ENCODE assay signal across 1 cellular context in genomic region chr19:4531562-4532165, GRCh38.
TF ChIP-seq lines count a peak whose summit lies in the region.

No MANE protein-coding gene starts in this region.

TF ChIP-seq in HepG2, 621 proteins besides CTCF, POLR2A, EP300 and RAD21 (continued from another document and continues in another):
- TF ChIP-seq LBX2 (CRISPR knock-in tag; IDR thresholded peaks at IDR 0.05; ENCODE audit: borderline replicate concordance) (peak; percentile 95; the same call in 1 of the 2 replicates), ZNF552 (CRISPR knock-in tag; IDR thresholded peaks at IDR 0.05; ENCODE audit: borderline replicate concordance) (peak; percentile 66; the same call in 1 of the 2 replicates), ZNF883 (CRISPR knock-in tag; IDR thresholded peaks at IDR 0.05; ENCODE audit: not compliant biosample characterization) (peak; percentile 82), PLSCR1 (CRISPR knock-in tag; IDR thresholded peaks at IDR 0.05; ENCODE audit: borderline replicate concordance) (no peak), ZNF503 (CRISPR knock-in tag; IDR thresholded peaks at IDR 0.05) (no peak; the same call in 1 of the 2 replicates), NFE2 (CRISPR knock-in tag; IDR thresholded peaks at IDR 0.05) (no peak), ZNF460 (CRISPR knock-in tag; IDR thresholded peaks at IDR 0.05; ENCODE audit: borderline replicate concordance) (no peak; the same call in 1 of the 2 replicates), MEF2D (CRISPR knock-in tag; IDR thresholded peaks at IDR 0.05) (peak; percentile 27; the same call in 1 of the 2 replicates), TGIF2 (CRISPR knock-in tag; IDR thresholded peaks at IDR 0.05) (peak; percentile 80; the same call in 1 of the 2 replicates), ZNF788 (CRISPR knock-in tag; IDR thresholded peaks at IDR 0.05; ENCODE audit: borderline replicate concordance) (peak; percentile 37; the same call in 1 of the 2 replicates), MATR3 (CRISPR knock-in tag; IDR thresholded peaks at IDR 0.05) (no peak), TCF7L2 (IDR thresholded peaks at IDR 0.05; ENCODE audit: low read depth, low read length) (no peak), PHF8 (CRISPR knock-in tag; IDR thresholded peaks at IDR 0.05) (0 out of 2 replicates have a peak, but pooled peaks have one; percentile 33), REPIN1 (CRISPR knock-in tag; IDR thresholded peaks at IDR 0.05; ENCODE audit: borderline replicate concordance, low read depth) (peak; percentile 66; the same call in 1 of the 2 replicates), NRL (CRISPR knock-in tag; IDR thresholded peaks at IDR 0.05; ENCODE audit: borderline replicate concordance) (peak; percentile 89; the same call in 1 of the 2 replicates), ZSCAN30 (CRISPR knock-in tag; IDR thresholded peaks at IDR 0.05) (no peak), TCF12 (IDR thresholded peaks at IDR 0.05) (no peak), TCF12 (CRISPR knock-in tag; IDR thresholded peaks at IDR 0.05) (no peak), HMGA1 (CRISPR knock-in tag; conservative IDR thresholded peaks at IDR 0.05) (no peak), HDAC2 (CRISPR knock-in tag; IDR thresholded peaks at IDR 0.05) (peak; percentile 61; the same call in 1 of the 2 replicates), ZNF431 (CRISPR knock-in tag; IDR thresholded peaks at IDR 0.05; ENCODE audit: borderline replicate concordance, low read depth) (no peak), AGO1 (IDR thresholded peaks at IDR 0.05; ENCODE audit: low read depth, low read length, poor library complexity, severe bottlenecking) (no peak), FOXA3 (CRISPR knock-in tag; IDR thresholded peaks at IDR 0.05) (peak; percentile 87), AFF4 (CRISPR knock-in tag; IDR thresholded peaks at IDR 0.05) (no peak), ZNF83 (CRISPR knock-in tag; IDR thresholded peaks at IDR 0.05; ENCODE audit: borderline replicate concordance) (no peak), MIER2 (CRISPR knock-in tag; IDR thresholded peaks at IDR 0.05) (no peak), FOXM1 (CRISPR knock-in tag; IDR thresholded peaks at IDR 0.05) (no peak), MAFG (CRISPR knock-in tag; IDR thresholded peaks at IDR 0.05) (no peak), DBP (CRISPR knock-in tag; IDR thresholded peaks at IDR 0.05; ENCODE audit: not compliant biosample characterization) (no peak), NPAS2 (CRISPR knock-in tag; IDR thresholded peaks at IDR 0.05; ENCODE audit: borderline replicate concordance) (no peak), NFRKB (IDR thresholded peaks at IDR 0.05) (no peak), ZNF30 (CRISPR knock-in tag; IDR thresholded peaks at IDR 0.05) (no peak), TRAFD1 (CRISPR knock-in tag; IDR thresholded peaks at IDR 0.05; ENCODE audit: borderline replicate concordance) (0 out of 2 replicates have a peak, but pooled peaks have one; percentile 43), ZNF589 (CRISPR knock-in tag; conservative IDR thresholded peaks at IDR 0.05) (peak; percentile 81; the same call in 1 of the 2 replicates), RBM22 (optimal IDR thresholded peaks at IDR 0.05; ENCODE audit: low read length) (no peak), EHMT2 (IDR thresholded peaks at IDR 0.05; ENCODE audit: borderline replicate concordance, low read depth, low read length) (no peak)
- TF ChIP-seq, protein P1, sequence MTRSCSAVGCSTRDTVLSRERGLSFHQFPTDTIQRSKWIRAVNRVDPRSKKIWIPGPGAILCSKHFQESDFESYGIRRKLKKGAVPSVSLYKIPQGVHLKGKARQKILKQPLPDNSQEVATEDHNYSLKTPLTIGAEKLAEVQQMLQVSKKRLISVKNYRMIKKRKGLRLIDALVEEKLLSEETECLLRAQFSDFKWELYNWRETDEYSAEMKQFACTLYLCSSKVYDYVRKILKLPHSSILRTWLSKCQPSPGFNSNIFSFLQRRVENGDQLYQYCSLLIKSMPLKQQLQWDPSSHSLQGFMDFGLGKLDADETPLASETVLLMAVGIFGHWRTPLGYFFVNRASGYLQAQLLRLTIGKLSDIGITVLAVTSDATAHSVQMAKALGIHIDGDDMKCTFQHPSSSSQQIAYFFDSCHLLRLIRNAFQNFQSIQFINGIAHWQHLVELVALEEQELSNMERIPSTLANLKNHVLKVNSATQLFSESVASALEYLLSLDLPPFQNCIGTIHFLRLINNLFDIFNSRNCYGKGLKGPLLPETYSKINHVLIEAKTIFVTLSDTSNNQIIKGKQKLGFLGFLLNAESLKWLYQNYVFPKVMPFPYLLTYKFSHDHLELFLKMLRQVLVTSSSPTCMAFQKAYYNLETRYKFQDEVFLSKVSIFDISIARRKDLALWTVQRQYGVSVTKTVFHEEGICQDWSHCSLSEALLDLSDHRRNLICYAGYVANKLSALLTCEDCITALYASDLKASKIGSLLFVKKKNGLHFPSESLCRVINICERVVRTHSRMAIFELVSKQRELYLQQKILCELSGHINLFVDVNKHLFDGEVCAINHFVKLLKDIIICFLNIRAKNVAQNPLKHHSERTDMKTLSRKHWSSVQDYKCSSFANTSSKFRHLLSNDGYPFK (CRISPR knock-in tag; IDR thresholded peaks at IDR 0.05; ENCODE audit: borderline replicate concordance): no peak
- TF ChIP-seq, protein P2, sequence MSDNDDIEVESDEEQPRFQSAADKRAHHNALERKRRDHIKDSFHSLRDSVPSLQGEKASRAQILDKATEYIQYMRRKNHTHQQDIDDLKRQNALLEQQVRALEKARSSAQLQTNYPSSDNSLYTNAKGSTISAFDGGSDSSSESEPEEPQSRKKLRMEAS (IDR thresholded peaks at IDR 0.05): peak; percentile 98
- TF ChIP-seq, protein P3, sequence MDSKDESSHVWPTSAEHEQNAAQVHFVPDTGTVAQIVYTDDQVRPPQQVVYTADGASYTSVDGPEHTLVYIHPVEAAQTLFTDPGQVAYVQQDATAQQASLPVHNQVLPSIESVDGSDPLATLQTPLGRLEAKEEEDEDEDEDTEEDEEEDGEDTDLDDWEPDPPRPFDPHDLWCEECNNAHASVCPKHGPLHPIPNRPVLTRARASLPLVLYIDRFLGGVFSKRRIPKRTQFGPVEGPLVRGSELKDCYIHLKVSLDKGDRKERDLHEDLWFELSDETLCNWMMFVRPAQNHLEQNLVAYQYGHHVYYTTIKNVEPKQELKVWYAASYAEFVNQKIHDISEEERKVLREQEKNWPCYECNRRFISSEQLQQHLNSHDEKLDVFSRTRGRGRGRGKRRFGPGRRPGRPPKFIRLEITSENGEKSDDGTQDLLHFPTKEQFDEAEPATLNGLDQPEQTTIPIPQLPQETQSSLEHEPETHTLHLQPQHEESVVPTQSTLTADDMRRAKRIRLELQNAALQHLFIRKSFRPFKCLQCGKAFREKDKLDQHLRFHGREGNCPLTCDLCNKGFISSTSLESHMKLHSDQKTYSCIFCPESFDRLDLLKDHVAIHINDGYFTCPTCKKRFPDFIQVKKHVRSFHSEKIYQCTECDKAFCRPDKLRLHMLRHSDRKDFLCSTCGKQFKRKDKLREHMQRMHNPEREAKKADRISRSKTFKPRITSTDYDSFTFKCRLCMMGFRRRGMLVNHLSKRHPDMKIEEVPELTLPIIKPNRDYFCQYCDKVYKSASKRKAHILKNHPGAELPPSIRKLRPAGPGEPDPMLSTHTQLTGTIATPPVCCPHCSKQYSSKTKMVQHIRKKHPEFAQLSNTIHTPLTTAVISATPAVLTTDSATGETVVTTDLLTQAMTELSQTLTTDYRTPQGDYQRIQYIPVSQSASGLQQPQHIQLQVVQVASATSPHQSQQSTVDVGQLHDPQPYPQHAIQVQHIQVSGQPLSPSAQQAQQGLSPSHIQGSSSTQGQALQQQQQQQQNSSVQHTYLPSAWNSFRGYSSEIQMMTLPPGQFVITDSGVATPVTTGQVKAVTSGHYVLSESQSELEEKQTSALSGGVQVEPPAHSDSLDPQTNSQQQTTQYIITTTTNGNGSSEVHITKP (CRISPR knock-in tag; IDR thresholded peaks at IDR 0.05; ENCODE audit: low read depth): no peak
- TF ChIP-seq, protein P4, sequence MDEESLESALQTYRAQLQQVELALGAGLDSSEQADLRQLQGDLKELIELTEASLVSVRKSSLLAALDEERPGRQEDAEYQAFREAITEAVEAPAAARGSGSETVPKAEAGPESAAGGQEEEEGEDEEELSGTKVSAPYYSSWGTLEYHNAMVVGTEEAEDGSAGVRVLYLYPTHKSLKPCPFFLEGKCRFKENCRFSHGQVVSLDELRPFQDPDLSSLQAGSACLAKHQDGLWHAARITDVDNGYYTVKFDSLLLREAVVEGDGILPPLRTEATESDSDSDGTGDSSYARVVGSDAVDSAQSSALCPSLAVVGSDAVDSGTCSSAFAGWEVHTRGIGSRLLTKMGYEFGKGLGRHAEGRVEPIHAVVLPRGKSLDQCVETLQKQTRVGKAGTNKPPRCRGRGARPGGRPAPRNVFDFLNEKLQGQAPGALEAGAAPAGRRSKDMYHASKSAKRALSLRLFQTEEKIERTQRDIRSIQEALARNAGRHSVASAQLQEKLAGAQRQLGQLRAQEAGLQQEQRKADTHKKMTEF (CRISPR knock-in tag; IDR thresholded peaks at IDR 0.05): peak; percentile 56; the same call in 1 of the 2 replicates
- TF ChIP-seq, protein P5, sequence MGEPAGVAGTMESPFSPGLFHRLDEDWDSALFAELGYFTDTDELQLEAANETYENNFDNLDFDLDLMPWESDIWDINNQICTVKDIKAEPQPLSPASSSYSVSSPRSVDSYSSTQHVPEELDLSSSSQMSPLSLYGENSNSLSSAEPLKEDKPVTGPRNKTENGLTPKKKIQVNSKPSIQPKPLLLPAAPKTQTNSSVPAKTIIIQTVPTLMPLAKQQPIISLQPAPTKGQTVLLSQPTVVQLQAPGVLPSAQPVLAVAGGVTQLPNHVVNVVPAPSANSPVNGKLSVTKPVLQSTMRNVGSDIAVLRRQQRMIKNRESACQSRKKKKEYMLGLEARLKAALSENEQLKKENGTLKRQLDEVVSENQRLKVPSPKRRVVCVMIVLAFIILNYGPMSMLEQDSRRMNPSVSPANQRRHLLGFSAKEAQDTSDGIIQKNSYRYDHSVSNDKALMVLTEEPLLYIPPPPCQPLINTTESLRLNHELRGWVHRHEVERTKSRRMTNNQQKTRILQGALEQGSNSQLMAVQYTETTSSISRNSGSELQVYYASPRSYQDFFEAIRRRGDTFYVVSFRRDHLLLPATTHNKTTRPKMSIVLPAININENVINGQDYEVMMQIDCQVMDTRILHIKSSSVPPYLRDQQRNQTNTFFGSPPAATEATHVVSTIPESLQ (CRISPR knock-in tag; conservative IDR thresholded peaks at IDR 0.05): no peak
